Comparison of ENCODE assay signal across 8 cellular contexts in genomic region chr11:6619021-6619745, GRCh38.
DNase-seq lines count a peak whose midpoint lies in the region; ATAC-seq and TF ChIP-seq lines count a peak whose summit lies in the region.

Gene TPP1, minus strand, starts transcription at chr11:6619422. Its CDS starts 22 bp downstream, at chr11:6619400.

- no peaks in the 10 kb centered on the region for H3K27me3 ChIP-seq in OCI-LY3 (ENCODE audit: low read depth, low read length)

- H3K79me2 ChIP-seq in OCI-LY3 (ENCODE audit: low read length), result peaks cover 3% of the 10 kb centered on the region; the same call in 1 of the 2 replicates

- peak within 1 kb of the TSS; percentile 77 for H3K9ac ChIP-seq in OCI-LY3 (ENCODE audit: low read length)

- peak within 1 kb of the TSS; percentile 85 for H2AFZ ChIP-seq in OCI-LY3 (ENCODE audit: low read depth, low read length)

- DNase-seq in DMS 273 treated with DMSO at 0.1 percent for 48 hours (lab: John Stamatoyannopoulos, UW) (peak; percentile 69), HuH-7.5 (ENCODE audit: low spot score) (peak; percentile 97), epidermal melanocyte (ENCODE audit: insufficient read length, low spot score) (peak; percentile 100), middle frontal gyrus (ENCODE audit: extremely low spot score, low spot score) (peak; percentile 97)
- peak; percentile 88 for DNase-seq in activated CD8-positive, alpha-beta memory T cell treated with anti-CD3 and anti-CD28 coated beads, Interleukin-2, amount 50 U/mL, for 48 hours
- peak; percentile 78 to 83 for DNase-seq in stimulated activated CD8-positive, alpha-beta memory T cell treated with anti-CD3 and anti-CD28 coated beads, Interleukin-2, amount 100 ng/mL, for 48 hours (ENCODE audit: low read depth in 2 of 2)

- H4K20me1 ChIP-seq in OCI-LY3 (ENCODE audit: insufficient read depth, low read length), result no peaks in the 10 kb centered on the region

- no peak for TF ChIP-seq CTCF in OCI-LY3 (IDR thresholded peaks at IDR 0.05; ENCODE audit: low read depth, low read length)

- ATAC-seq in GM21528 (IDR thresholded peaks at IDR 0.05; ENCODE audit: low FRiP score, unreplicated experiment), result peak; percentile 99

- peaks cover 7% of the 10 kb centered on the region for H3K36me3 ChIP-seq in OCI-LY3 (replicated peaks; ENCODE audit: low read depth, low read length)

- peak within 1 kb of the TSS; percentile 100 for H3K4me2 ChIP-seq in OCI-LY3 (ENCODE audit: low read length)

- peak within 1 kb of the TSS; percentile 10 for H3K27ac ChIP-seq in OCI-LY3 (ENCODE audit: low read length)

- peaks cover 18% of the 10 kb centered on the region for H3K4me1 ChIP-seq in OCI-LY3 (ENCODE audit: low read length)

- H3K4me3 ChIP-seq in OCI-LY3 (ENCODE audit: low read length), result peak within 1 kb of the TSS; percentile 96

- no peaks in the 10 kb centered on the region for H3K9me3 ChIP-seq in OCI-LY3 (ENCODE audit: insufficient read depth, low read length)

Comparison
In these comparisons a context has a peak if more than half of its experiments do, and no peak if none do; other contexts are left out.
1. Peak in every context shown above with its lines: DNase-seq, ATAC-seq, H3K4me3 ChIP-seq and H3K27ac ChIP-seq.